ENCODE assay signal across 5 cellular contexts in the genomic region with DNA sequence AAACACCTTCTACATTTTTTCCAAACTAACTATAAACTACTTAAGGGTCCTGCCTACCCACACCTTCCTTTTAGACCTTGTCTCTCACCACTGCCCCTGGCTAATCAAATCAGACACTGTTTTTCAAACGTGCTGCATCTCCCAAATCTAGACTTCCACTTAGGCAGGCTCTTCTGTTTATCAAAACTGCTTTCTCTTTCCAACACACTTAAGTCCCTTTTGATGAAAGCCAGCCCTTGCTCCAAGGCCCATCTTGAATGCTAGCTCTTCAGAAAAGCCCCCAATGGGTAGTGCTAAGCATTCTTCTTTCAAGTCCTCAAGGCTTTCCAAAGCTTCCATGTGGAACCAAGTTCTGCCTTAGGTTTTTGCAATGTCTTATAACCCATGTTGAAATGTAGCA.
"Had no signal": no experiment of that assay in that cellular context is flagged by ENCODE, and none has a peak within 500 bp of the region (broad histone marks: within the 10 kb centered on the region; RNA-seq: fewer than 3 reads in every experiment).

No MANE protein-coding gene starts in this region.

- DNase-seq: H9, HCEC 1CT, IMR-90 had no signal

- H3K4me3 ChIP-seq: GM23338, K562 had no signal

- H3K4me2 ChIP-seq: GM23338 had no signal

- H2AFZ ChIP-seq: GM23338 had no signal
